ENCODE assay signal across 34 cellular contexts in genomic region chr5:147876626-147877025, GRCh38. TPM values are rescaled to one million over a fixed set of nuclear protein-coding genes. Genes with fewer than 3 reads are reported as not detected.
"Had no signal": no experiment of that assay in that cellular context is flagged by ENCODE, and none has a peak within 500 bp of the region (broad histone marks: within the 10 kb centered on the region; RNA-seq: fewer than 3 reads in every experiment).

No MANE protein-coding gene starts in this region.

- H3K4me3 ChIP-seq: ascending aorta, breast epithelium, cardiac muscle cell, colonic mucosa, esophagus squamous epithelium, gastroesophageal sphincter, heart right ventricle had no signal

- H3K9me3 Mint-ChIP-seq: activated CD4-positive, alpha-beta memory T cell treated with anti-CD3 and anti-CD28 coated beads, Interleukin-2, amount 10 ng/mL, durations not matched to agents 7 days and 5 days; activated CD4-positive, alpha-beta T cell treated with anti-CD3 and anti-CD28 coated beads, Interleukin-2, amount 10 ng/mL, durations not matched to agents 7 days and 5 days; activated naive CD4-positive, alpha-beta T cell treated with anti-CD3 and anti-CD28 coated beads, Interleukin-2, amount 10 ng/mL, durations not matched to agents 7 days and 5 days; activated naive CD8-positive, alpha-beta T cell treated with anti-CD3 and anti-CD28 coated beads, Interleukin-2, amount 10 ng/mL, durations not matched to agents 7 days and 5 days; activated T-cell treated with anti-CD3 and anti-CD28 coated beads, Interleukin-2, amount 50 U/mL, for 24 hours; activated T-cell treated with anti-CD3 and anti-CD28 coated beads, Interleukin-2, amount 50 U/mL, for 72 hours had no signal

- DNase-seq: activated CD4-positive, alpha-beta memory T cell treated with anti-CD3 and anti-CD28 coated beads, Interleukin-2, amount 10 ng/mL, durations not matched to agents 7 days and 5 days; activated CD4-positive, alpha-beta T cell treated with anti-CD3 and anti-CD28 coated beads for 1 hour; activated CD4-positive, alpha-beta T cell treated with anti-CD3 and anti-CD28 coated beads for 4 hours; activated CD4-positive, alpha-beta T cell treated with anti-CD3 and anti-CD28 coated beads, Interleukin-2, amount 10 ng/mL, durations not matched to agents 7 days and 5 days; activated CD4-positive, alpha-beta T cell treated with anti-CD3 and anti-CD28 coated beads, Interleukin-2, amount 50 U/mL, for 4 hours; activated CD8-positive, alpha-beta memory T cell treated with anti-CD3 and anti-CD28 coated beads, Interleukin-2, amount 50 U/mL, for 48 hours; activated gamma-delta T cell; activated naive CD4-positive, alpha-beta T cell; activated naive CD4-positive, alpha-beta T cell treated with anti-CD3 and anti-CD28 coated beads, Interleukin-2, amount 10 ng/mL, durations not matched to agents 7 days and 5 days; activated naive CD8-positive, alpha-beta T cell treated with anti-CD3 and anti-CD28 coated beads, Interleukin-2, amount 10 ng/mL, durations not matched to agents 7 days and 5 days; activated T-cell treated with anti-CD3 and anti-CD28 coated beads for 4 hours; activated T-cell treated with anti-CD3 and anti-CD28 coated beads, Interleukin-2, amount 50 U/mL, for 24 hours; activated T-cell treated with anti-CD3 and anti-CD28 coated beads, Interleukin-2, amount 50 U/mL, for 72 hours; central memory CD4-positive, alpha-beta T cell; cerebellar nuclear complex; colonic mucosa; effector CD8-positive, alpha-beta T cell; esophagus squamous epithelium; foreskin melanocyte; heart right ventricle; T-helper 17 cell had no signal

- H3K4me1 Mint-ChIP-seq: activated CD4-positive, alpha-beta memory T cell treated with anti-CD3 and anti-CD28 coated beads, Interleukin-2, amount 10 ng/mL, durations not matched to agents 7 days and 5 days; activated CD4-positive, alpha-beta T cell treated with anti-CD3 and anti-CD28 coated beads, Interleukin-2, amount 10 ng/mL, durations not matched to agents 7 days and 5 days; activated naive CD4-positive, alpha-beta T cell treated with anti-CD3 and anti-CD28 coated beads, Interleukin-2, amount 10 ng/mL, durations not matched to agents 7 days and 5 days; activated naive CD8-positive, alpha-beta T cell treated with anti-CD3 and anti-CD28 coated beads, Interleukin-2, amount 10 ng/mL, durations not matched to agents 7 days and 5 days; brain; T-helper 17 cell had no signal

- H3K36me3 Mint-ChIP-seq: activated naive CD4-positive, alpha-beta T cell treated with anti-CD3 and anti-CD28 coated beads, Interleukin-2, amount 10 ng/mL, durations not matched to agents 7 days and 5 days; activated naive CD4-positive, alpha-beta T cell treated with anti-CD3 and anti-CD28 coated beads, Interleukin-2, amount 50 U/mL, for 72 hours; activated naive CD8-positive, alpha-beta T cell treated with anti-CD3 and anti-CD28 coated beads, Interleukin-2, amount 10 ng/mL, durations not matched to agents 7 days and 5 days; brain had no signal

- H3K4me3 Mint-ChIP-seq: activated CD4-positive, alpha-beta memory T cell treated with anti-CD3 and anti-CD28 coated beads, Interleukin-2, amount 10 ng/mL, durations not matched to agents 7 days and 5 days; activated CD4-positive, alpha-beta T cell treated with anti-CD3 and anti-CD28 coated beads, Interleukin-2, amount 10 ng/mL, durations not matched to agents 7 days and 5 days; activated naive CD4-positive, alpha-beta T cell treated with anti-CD3 and anti-CD28 coated beads, Interleukin-2, amount 10 ng/mL, durations not matched to agents 7 days and 5 days; activated naive CD8-positive, alpha-beta T cell treated with anti-CD3 and anti-CD28 coated beads, Interleukin-2, amount 10 ng/mL, durations not matched to agents 7 days and 5 days; activated T-cell treated with anti-CD3 and anti-CD28 coated beads, Interleukin-2, amount 50 U/mL, for 24 hours; activated T-cell treated with anti-CD3 and anti-CD28 coated beads, Interleukin-2, amount 50 U/mL, for 72 hours; brain; T-helper 17 cell had no signal

- H3K4me1 ChIP-seq: ascending aorta, breast epithelium, colonic mucosa, esophagus squamous epithelium, gastroesophageal sphincter, heart right ventricle had no signal

- ATAC-seq: activated naive CD4-positive, alpha-beta T cell treated with anti-CD3 and anti-CD28 coated beads, Interleukin-2, amount 50 U/mL, for 72 hours; activated T-cell treated with anti-CD3 and anti-CD28 coated beads, Interleukin-2, amount 50 U/mL, for 72 hours; gastroesophageal sphincter; heart right ventricle; T-helper 17 cell had no signal

- H3K36me3 ChIP-seq: ascending aorta, breast epithelium, cardiac muscle cell, colonic mucosa, esophagus squamous epithelium, gastroesophageal sphincter, heart right ventricle had no signal

- H3K27me3 ChIP-seq: ascending aorta, breast epithelium, colonic mucosa, gastroesophageal sphincter had no signal

- H3K27ac Mint-ChIP-seq: activated CD4-positive, alpha-beta memory T cell treated with anti-CD3 and anti-CD28 coated beads, Interleukin-2, amount 10 ng/mL, durations not matched to agents 7 days and 5 days; activated CD4-positive, alpha-beta T cell treated with anti-CD3 and anti-CD28 coated beads, Interleukin-2, amount 10 ng/mL, durations not matched to agents 7 days and 5 days; activated naive CD4-positive, alpha-beta T cell treated with anti-CD3 and anti-CD28 coated beads, Interleukin-2, amount 10 ng/mL, durations not matched to agents 7 days and 5 days; activated naive CD4-positive, alpha-beta T cell treated with anti-CD3 and anti-CD28 coated beads, Interleukin-2, amount 50 U/mL, for 72 hours; activated naive CD8-positive, alpha-beta T cell treated with anti-CD3 and anti-CD28 coated beads, Interleukin-2, amount 10 ng/mL, durations not matched to agents 7 days and 5 days; activated T-cell treated with anti-CD3 and anti-CD28 coated beads, Interleukin-2, amount 50 U/mL, for 24 hours; activated T-cell treated with anti-CD3 and anti-CD28 coated beads, Interleukin-2, amount 50 U/mL, for 72 hours; brain; T-helper 17 cell had no signal

- H3K27ac ChIP-seq: ascending aorta, breast epithelium, cardiac muscle cell, colonic mucosa, epithelial cell of prostate, esophagus squamous epithelium, gastroesophageal sphincter, heart right ventricle had no signal

- H3K27me3 Mint-ChIP-seq: activated CD4-positive, alpha-beta memory T cell treated with anti-CD3 and anti-CD28 coated beads, Interleukin-2, amount 10 ng/mL, durations not matched to agents 7 days and 5 days; activated naive CD8-positive, alpha-beta T cell treated with anti-CD3 and anti-CD28 coated beads, Interleukin-2, amount 10 ng/mL, durations not matched to agents 7 days and 5 days; T-helper 17 cell had no signal

RNA-seq across cellular contexts. Expression of gene SCGB3A2, which starts 1.9 kb away (rescaled TPM):
- total RNA-seq: activated CD4-positive, alpha-beta memory T cell treated with anti-CD3 and anti-CD28 coated beads, Interleukin-2, amount 10 ng/mL, durations not matched to agents 7 days and 5 days; activated CD4-positive, alpha-beta T cell treated with anti-CD3 and anti-CD28 coated beads, Interleukin-2, amount 10 ng/mL, durations not matched to agents 7 days and 5 days; activated naive CD4-positive, alpha-beta T cell treated with anti-CD3 and anti-CD28 coated beads, Interleukin-2, amount 50 U/mL, for 72 hours; activated naive CD8-positive, alpha-beta T cell treated with anti-CD3 and anti-CD28 coated beads, Interleukin-2, amount 10 ng/mL, durations not matched to agents 7 days and 5 days; activated T-cell treated with anti-CD3 and anti-CD28 coated beads, Interleukin-2, amount 50 U/mL, for 72 hours; ascending aorta; breast epithelium; cardiac muscle cell; dermis microvascular lymphatic vessel endothelial cell; endothelial cell of umbilical vein; esophagus squamous epithelium; fibroblast of lung; fibroblast of villous mesenchyme; gastroesophageal sphincter; glomerular endothelial cell; heart right ventricle; T-helper 17 cell had no signal
- polyA plus RNA-seq: endothelial cell of umbilical vein, fibroblast of lung had no signal

RNA-seq across cellular contexts. Expression of gene C5orf46, which starts 29.7 kb away (rescaled TPM):
- total RNA-seq: activated CD4-positive, alpha-beta memory T cell treated with anti-CD3 and anti-CD28 coated beads, Interleukin-2, amount 10 ng/mL, durations not matched to agents 7 days and 5 days; activated CD4-positive, alpha-beta T cell treated with anti-CD3 and anti-CD28 coated beads, Interleukin-2, amount 10 ng/mL, durations not matched to agents 7 days and 5 days; activated naive CD4-positive, alpha-beta T cell treated with anti-CD3 and anti-CD28 coated beads, Interleukin-2, amount 50 U/mL, for 72 hours; activated naive CD8-positive, alpha-beta T cell treated with anti-CD3 and anti-CD28 coated beads, Interleukin-2, amount 10 ng/mL, durations not matched to agents 7 days and 5 days; activated T-cell treated with anti-CD3 and anti-CD28 coated beads, Interleukin-2, amount 50 U/mL, for 72 hours; cardiac muscle cell; colonic mucosa; dermis microvascular lymphatic vessel endothelial cell; endothelial cell of umbilical vein; esophagus squamous epithelium; fibroblast of lung; gastroesophageal sphincter; glomerular endothelial cell; T-helper 17 cell had no signal
- polyA plus RNA-seq: esophagus, fibroblast of lung had no signal

RNA-seq across cellular contexts. Expression of gene SPINK1, which starts 45.2 kb away (rescaled TPM):
- total RNA-seq: activated CD4-positive, alpha-beta memory T cell treated with anti-CD3 and anti-CD28 coated beads, Interleukin-2, amount 10 ng/mL, durations not matched to agents 7 days and 5 days; activated CD4-positive, alpha-beta T cell treated with anti-CD3 and anti-CD28 coated beads, Interleukin-2, amount 10 ng/mL, durations not matched to agents 7 days and 5 days; activated naive CD4-positive, alpha-beta T cell treated with anti-CD3 and anti-CD28 coated beads, Interleukin-2, amount 50 U/mL, for 72 hours; activated naive CD8-positive, alpha-beta T cell treated with anti-CD3 and anti-CD28 coated beads, Interleukin-2, amount 10 ng/mL, durations not matched to agents 7 days and 5 days; activated T-cell treated with anti-CD3 and anti-CD28 coated beads, Interleukin-2, amount 50 U/mL, for 72 hours; ascending aorta; cardiac muscle cell; dermis microvascular lymphatic vessel endothelial cell; endothelial cell of umbilical vein; esophagus squamous epithelium; fibroblast of lung; fibroblast of villous mesenchyme; gastroesophageal sphincter; glomerular endothelial cell; T-helper 17 cell had no signal
- polyA plus RNA-seq: endothelial cell of umbilical vein, fibroblast of lung had no signal
